In genomic region chr20:57440678-57441509, GRCh38 we compare ENCODE assay signal across 8 cellular contexts. TPM values are rescaled to one million over a fixed set of nuclear protein-coding genes. Genes with fewer than 3 reads are reported as not detected.
DNase-seq lines count a peak whose midpoint lies in the region; ATAC-seq, FAIRE-seq and TF ChIP-seq lines count a peak whose summit lies in the region.

No MANE protein-coding gene starts in this region.

- peaks cover 31% of the 10 kb centered on the region for H3K79me1 ChIP-seq in trophoblast cell (ENCODE audit: low read length)

- H3K27me3 Mint-ChIP-seq in endothelial cell (ENCODE audit: unreplicated experiment), result peaks cover 7% of the 10 kb centered on the region

- H3K4me3 ChIP-seq in heart left ventricle (peak overlapping the region in 1 of 12 donors; percentile 2), trophoblast cell (ENCODE audit: low read depth, low read length) (no peak overlapping the region), PC-3 (ENCODE audit: low read length) (no peak overlapping the region)

- H2BK120ac ChIP-seq in trophoblast cell (ENCODE audit: insufficient read depth, low read length, poor library complexity), result peak overlapping the region; percentile 94

- no peak overlapping the region for H3K4me3 Mint-ChIP-seq in endothelial cell (ENCODE audit: unreplicated experiment)

- no peaks in the 10 kb centered on the region for H3K36me3 Mint-ChIP-seq in endothelial cell (ENCODE audit: low read depth, unreplicated experiment)

- H3K36me3 ChIP-seq in heart left ventricle (no peaks in the 10 kb centered on the region), trophoblast cell (ENCODE audit: control insufficient read depth in 1 of 2, insufficient read depth in 2 of 2, low read length in 2 of 2) (no peaks in the 10 kb centered on the region), PC-3 (ENCODE audit: low read depth, low read length) (no peaks in the 10 kb centered on the region)

- POLR2A ChIA-PET in PC-3 (lab: Charles Lee; ENCODE audit: unreplicated experiment), result no interaction called here

- H3K27ac ChIP-seq in heart left ventricle (peak overlapping the region; percentile 66 to 96 (median 88)), trophoblast cell (ENCODE audit: low read depth, low read length) (peak overlapping the region; percentile 87), PC-3 (ENCODE audit: low read length) (no peak overlapping the region)

- FAIRE-seq in GM19239 (lab: Jason Lieb, UNC), result no peak

- no peaks in the 10 kb centered on the region for H3K9me3 Mint-ChIP-seq in endothelial cell (ENCODE audit: unreplicated experiment)

- ATAC-seq in heart left ventricle (peak; percentile 82 to 91 (median 89)), PC-3 (no peak), HG02884 (IDR thresholded peaks at IDR 0.05; ENCODE audit: unreplicated experiment) (no peak)

- BruUV-seq in PC-3 (replicated peaks; lab: Mats Ljungman, UMichigan), result no TSS peak

- peaks cover 0 to 11% (median 0%) of the 10 kb centered on the region in 12 donors for H3K9me3 ChIP-seq in heart left ventricle
- peaks cover 7% of the 10 kb centered on the region for H3K9me3 ChIP-seq in trophoblast cell (ENCODE audit: insufficient read depth, low read depth, low read length)
- H3K9me3 ChIP-seq in PC-3 (ENCODE audit: low read length), result no peaks in the 10 kb centered on the region

- H3K4me1 ChIP-seq in heart left ventricle (peaks cover 0 to 60% (median 29%) of the 10 kb centered on the region in 12 donors), trophoblast cell (ENCODE audit: control insufficient read depth in 1 of 2, insufficient read depth in 2 of 2, low read length in 2 of 2) (peaks cover 36 to 49% of the 10 kb centered on the region in 2 experiments), PC-3 (ENCODE audit: insufficient read depth, low read length) (peaks cover 11% of the 10 kb centered on the region)

- H3K9ac ChIP-seq in trophoblast cell (ENCODE audit: low read length) (peak overlapping the region; percentile 5), PC-3 (ENCODE audit: low read length) (no peak overlapping the region)

- H3K4ac ChIP-seq in trophoblast cell (ENCODE audit: low read depth, low read length), result peak overlapping the region; percentile 8

- no peaks in the 10 kb centered on the region for H3K9me2 ChIP-seq in PC-3 (replicated peaks; ENCODE audit: low read length)

- H2BK5ac ChIP-seq in trophoblast cell (ENCODE audit: low read depth, low read length, poor library complexity), result peak overlapping the region; percentile 90

- H3K4me1 Mint-ChIP-seq in endothelial cell (ENCODE audit: unreplicated experiment), result no peaks in the 10 kb centered on the region

- H4K12ac ChIP-seq in trophoblast cell (ENCODE audit: low read depth, low read length), result peak overlapping the region; percentile 49

- 25 to 30% (median 28%) methylated on average over 16 to 33 of the region's 33 CpGs for WGBS in heart left ventricle, 4 donors
- WGBS in trophoblast cell (ENCODE audit: extremely low coverage, insufficient coverage, insufficient read length), result no CpG with 5 or more reads among the region's 33 CpGs

- H3K18ac ChIP-seq in trophoblast cell (ENCODE audit: low read length), result peak overlapping the region; percentile 82

- peak overlapping the region; percentile 71 for H4K8ac ChIP-seq in trophoblast cell (ENCODE audit: low read depth, low read length)

- H3K14ac ChIP-seq in trophoblast cell (ENCODE audit: low read length), result peak overlapping the region; percentile 81

- peak in 1 of 2 donors; percentile 33 for TF ChIP-seq POLR2A in heart left ventricle (IDR thresholded peaks at IDR 0.05)

- H4K20me1 ChIP-seq in PC-3 (ENCODE audit: low read length), result no peaks in the 10 kb centered on the region

- intact Hi-C loops in heart left ventricle (cut with DNase I), result loop anchor here in 4 of 10 donors (2.0 to 5.0 kb wide), 4 partner anchors 28 to 49 kb away; partner anchors contain the start of gene RBM38 (in 2 of the 4)
- intact Hi-C loops in PC-3 (cut with micrococcal nuclease), result no loop called here

- H2AK5ac ChIP-seq in trophoblast cell (ENCODE audit: low read length), result peak overlapping the region; percentile 40

- H2AFZ ChIP-seq in trophoblast cell (ENCODE audit: insufficient read depth, low read length, poor library complexity) (peak overlapping the region; percentile 68), PC-3 (ENCODE audit: low read length) (no peak overlapping the region)

- DNase-seq in C1 segment of cervical spinal cord (lab: John Stamatoyannopoulos, UW), result peak in 13 of 14 donors; percentile 41 to 92 (median 81)
- DNase-seq in SK-N-DZ (ENCODE audit: low spot score), result peak; percentile 87
- DNase-seq in heart left ventricle, result peak; percentile 84 to 95 (median 89)
- DNase-seq in trophoblast cell, result no peak
- no peak for DNase-seq in endothelial cell (ENCODE audit: low spot score)
- DNase-seq in PC-3, result no peak
- DNase-seq in GM19239 (ENCODE audit: insufficient read length, low spot score), result no peak

- CTCF ChIA-PET in PC-3 (lab: Charles Lee), result no interaction called here

- peak overlapping the region; percentile 96 for H2BK12ac ChIP-seq in trophoblast cell (ENCODE audit: low read length)

- H3K27me3 ChIP-seq in heart left ventricle (no peaks in the 10 kb centered on the region), trophoblast cell (ENCODE audit: insufficient read depth, low read length) (no peaks in the 10 kb centered on the region), PC-3 (ENCODE audit: low read length) (peaks cover 6% of the 10 kb centered on the region; the same call in 1 of the 2 replicates)

- H4K91ac ChIP-seq in trophoblast cell (ENCODE audit: low read depth, low read length), result peak overlapping the region; percentile 96

- H3K23ac ChIP-seq in trophoblast cell (ENCODE audit: low read length), result no peak overlapping the region

- TF ChIP-seq CTCF in heart left ventricle (IDR thresholded peaks at IDR 0.05) (no peak), endothelial cell (IDR thresholded peaks at IDR 0.05; ENCODE audit: unreplicated experiment) (no peak), PC-3 (conservative IDR thresholded peaks at IDR 0.05; ENCODE audit: low read depth, low read length) (no peak)

- no peaks in the 10 kb centered on the region for H3F3A ChIP-seq in PC-3 (ENCODE audit: low read length, unreplicated experiment)

- H3K4me2 ChIP-seq in trophoblast cell (ENCODE audit: low read length), result no peak overlapping the region
- no peak overlapping the region for H3K4me2 ChIP-seq in PC-3 (ENCODE audit: low read length)

- H3K79me2 ChIP-seq in trophoblast cell (ENCODE audit: control insufficient read depth, insufficient read depth, low read length, poor library complexity), result peaks cover 3% of the 10 kb centered on the region
- no peaks in the 10 kb centered on the region for H3K79me2 ChIP-seq in PC-3 (ENCODE audit: low read length)

- no peak overlapping the region for H3K27ac Mint-ChIP-seq in endothelial cell (ENCODE audit: unreplicated experiment)

RNA-seq across cellular contexts. Expression of gene RBM38, which starts 49.7 kb away (rescaled TPM):
- polyA plus RNA-seq in SK-N-DZ (2014; cell fraction: cytosol; rRNA removed), result 73.7 and 78.2 TPM in 2 replicates
- polyA plus RNA-seq in SK-N-DZ (2014; cell fraction: nucleus; rRNA removed), result 38.1 and 43.3 TPM in 2 replicates
- total RNA-seq in heart left ventricle, result 10 to 100 TPM; 45.6 to 97.9 (median 62.3) TPM
- polyA plus RNA-seq in heart left ventricle, result 100 to 1,000 TPM in 1 of 2 donors, 10 to 100 TPM in 1; 68.5 to 112 TPM
- 161 TPM in 2 replicates for polyA plus RNA-seq in trophoblast cell (2013)
- 23.6 TPM for total RNA-seq in endothelial cell (ENCODE audit: unreplicated experiment)
- 56.5 and 59.3 TPM in 2 replicates for total RNA-seq in PC-3 (2014; rRNA removed)

Comparison
In these comparisons a context has a peak if more than half of its experiments do, and no peak if none do; other contexts are left out.
1. DNase-seq: peak in C1 segment of cervical spinal cord (13 of 14), SK-N-DZ (single experiment) and heart left ventricle (5 of 5); none in trophoblast cell (0 of 2), endothelial cell (single experiment), PC-3 (single experiment) and GM19239 (single experiment).
2. ATAC-seq: peak in heart left ventricle (4 of 4); none in PC-3 (single experiment) and HG02884 (single experiment).